16 cellular contexts compared by ENCODE assay signal in the genomic region with DNA sequence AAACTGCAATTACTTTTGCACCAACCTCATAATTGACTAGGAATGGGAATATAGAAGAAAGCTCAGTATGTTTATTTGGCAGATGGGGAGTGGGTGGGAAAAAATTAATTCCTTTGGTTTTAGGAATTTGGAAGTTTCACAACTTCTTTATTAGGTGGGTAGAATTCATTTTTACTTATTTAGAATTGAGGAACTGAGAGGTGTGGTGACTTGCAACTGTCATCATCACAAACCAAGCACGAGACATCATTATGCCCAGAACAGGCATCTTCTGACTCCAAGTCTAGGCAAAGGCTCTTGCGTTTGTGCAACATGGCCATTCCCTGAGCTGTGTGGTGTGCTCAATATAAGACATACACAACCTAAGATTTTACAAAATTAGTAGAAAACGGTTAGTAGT.
DNase-seq lines count a peak whose midpoint lies in the region; ATAC-seq and TF ChIP-seq lines count a peak whose summit lies in the region.
"Had no signal": no experiment of that assay in that cellular context is flagged by ENCODE, and none has a peak within 500 bp of the region (broad histone marks: within the 10 kb centered on the region; RNA-seq: fewer than 3 reads in every experiment).

No MANE protein-coding gene starts in this region.

- H3K9me3 ChIP-seq in transverse colon, result no peaks in the 10 kb centered on the region

- intact Hi-C loops in transverse colon (cut with DNase I; ENCODE audit: low total_unique reads), result no loop called here

- H3K27ac Mint-ChIP-seq in progenitor cell of endocrine pancreas, result no peak overlapping the region
- no peak overlapping the region for H3K27ac Mint-ChIP-seq in activated CD4-positive, alpha-beta memory T cell treated with anti-CD3 and anti-CD28 coated beads, Interleukin-2, amount 10 ng/mL, durations not matched to agents 7 days and 5 days

- CTCF ChIA-PET in activated CD4-positive, alpha-beta memory T cell treated with anti-CD3 and anti-CD28 coated beads, Interleukin-2, amount 10 ng/mL, durations not matched to agents 7 days and 5 days (lab: Charles Lee), result no interaction called here

- DNase-seq in RPMI8226 (peak; percentile 15), progenitor cell of endocrine pancreas (ENCODE audit: low spot score, unreplicated experiment) (no peak), substantia nigra (lab: John Stamatoyannopoulos, UW) (no peak), transverse colon (no peak)
- no peak for DNase-seq in activated CD4-positive, alpha-beta memory T cell treated with anti-CD3 and anti-CD28 coated beads, Interleukin-2, amount 10 ng/mL, durations not matched to agents 7 days and 5 days
- DNase-seq: dermis blood vessel endothelial cell, Karpas-422, left colon, NCI-H1694, NCI-H510A, PC-3 had no signal

- peaks cover 13% of the 10 kb centered on the region for H3K9me3 Mint-ChIP-seq in progenitor cell of endocrine pancreas (ENCODE audit: low read depth)
- no peaks in the 10 kb centered on the region for H3K9me3 Mint-ChIP-seq in activated CD4-positive, alpha-beta memory T cell treated with anti-CD3 and anti-CD28 coated beads, Interleukin-2, amount 10 ng/mL, durations not matched to agents 7 days and 5 days

- no peak overlapping the region for H3K4me3 Mint-ChIP-seq in progenitor cell of endocrine pancreas (ENCODE audit: low read depth)
- H3K4me3 Mint-ChIP-seq in activated CD4-positive, alpha-beta memory T cell treated with anti-CD3 and anti-CD28 coated beads, Interleukin-2, amount 10 ng/mL, durations not matched to agents 7 days and 5 days, result no peak overlapping the region

- H3K4me3 ChIP-seq in transverse colon, result no peak overlapping the region
- H3K4me3 ChIP-seq: hepatocyte had no signal

- in situ Hi-C loops in transverse colon (cut with MboI; ENCODE audit: low pct_ligation_motif_present in 1 of 4, low pct_unique_long_range_greater_than_20kb in 1 of 4, low sequenced_read_pairs in 3 of 4), result loop anchor here in 1 of 4 donors (25.0 kb wide), 1 partner anchor 334 kb away; no protein-coding TSS in a partner anchor

- H3K36me3 Mint-ChIP-seq in progenitor cell of endocrine pancreas (ENCODE audit: insufficient read depth), result no peaks in the 10 kb centered on the region
- no peaks in the 10 kb centered on the region for H3K36me3 Mint-ChIP-seq in activated CD4-positive, alpha-beta memory T cell treated with anti-CD3 and anti-CD28 coated beads, Interleukin-2, amount 10 ng/mL, durations not matched to agents 7 days and 5 days (ENCODE audit: low read depth)

- TF ChIP-seq POLR2A in transverse colon (IDR thresholded peaks at IDR 0.05), result no peak

- ATAC-seq in GM18870 (IDR thresholded peaks at IDR 0.05; ENCODE audit: unreplicated experiment), result peak; percentile 80
- peak; percentile 88 for ATAC-seq in GM21576 (IDR thresholded peaks at IDR 0.05; ENCODE audit: unreplicated experiment)
- ATAC-seq in HG03103 (IDR thresholded peaks at IDR 0.05; ENCODE audit: low read depth, unreplicated experiment), result peak; percentile 89
- ATAC-seq: left colon, PC-3 had no signal

- no peaks in the 10 kb centered on the region for H3K36me3 ChIP-seq in transverse colon

- no peaks in the 10 kb centered on the region for H3K4me1 ChIP-seq in transverse colon

- TF ChIP-seq CTCF in progenitor cell of endocrine pancreas (IDR thresholded peaks at IDR 0.05; ENCODE audit: unreplicated experiment), result no peak
- no peak for TF ChIP-seq CTCF in transverse colon (IDR thresholded peaks at IDR 0.05)

- H3K4me1 Mint-ChIP-seq in progenitor cell of endocrine pancreas (ENCODE audit: low read depth), result peaks cover 6% of the 10 kb centered on the region
- no peaks in the 10 kb centered on the region for H3K4me1 Mint-ChIP-seq in activated CD4-positive, alpha-beta memory T cell treated with anti-CD3 and anti-CD28 coated beads, Interleukin-2, amount 10 ng/mL, durations not matched to agents 7 days and 5 days

- no peaks in the 10 kb centered on the region for H3K27me3 ChIP-seq in transverse colon
- H3K27me3 ChIP-seq: hepatocyte had no signal

- POLR2A ChIA-PET in activated CD4-positive, alpha-beta memory T cell treated with anti-CD3 and anti-CD28 coated beads, Interleukin-2, amount 10 ng/mL, durations not matched to agents 7 days and 5 days (lab: Charles Lee), result no interaction called here

- 66 to 78% methylated on average over 3 of the region's 3 CpGs for WGBS in transverse colon (ENCODE audit: low coverage in 1 of 2), 2 donors

- no peaks in the 10 kb centered on the region for H3K27me3 Mint-ChIP-seq in progenitor cell of endocrine pancreas
- H3K27me3 Mint-ChIP-seq in activated CD4-positive, alpha-beta memory T cell treated with anti-CD3 and anti-CD28 coated beads, Interleukin-2, amount 10 ng/mL, durations not matched to agents 7 days and 5 days, result no peaks in the 10 kb centered on the region

- no peak for TF ChIP-seq EP300 in transverse colon (IDR thresholded peaks at IDR 0.05; ENCODE audit: low read depth)

- H3K27ac ChIP-seq in substantia nigra (ENCODE audit: low read depth, low read length, poor library complexity, severe bottlenecking) (no peak overlapping the region), transverse colon (no peak overlapping the region)
- H3K27ac ChIP-seq: hepatocyte, VCaP had no signal
